Comparison of ENCODE assay signal across 1 cellular context in the genomic region with DNA sequence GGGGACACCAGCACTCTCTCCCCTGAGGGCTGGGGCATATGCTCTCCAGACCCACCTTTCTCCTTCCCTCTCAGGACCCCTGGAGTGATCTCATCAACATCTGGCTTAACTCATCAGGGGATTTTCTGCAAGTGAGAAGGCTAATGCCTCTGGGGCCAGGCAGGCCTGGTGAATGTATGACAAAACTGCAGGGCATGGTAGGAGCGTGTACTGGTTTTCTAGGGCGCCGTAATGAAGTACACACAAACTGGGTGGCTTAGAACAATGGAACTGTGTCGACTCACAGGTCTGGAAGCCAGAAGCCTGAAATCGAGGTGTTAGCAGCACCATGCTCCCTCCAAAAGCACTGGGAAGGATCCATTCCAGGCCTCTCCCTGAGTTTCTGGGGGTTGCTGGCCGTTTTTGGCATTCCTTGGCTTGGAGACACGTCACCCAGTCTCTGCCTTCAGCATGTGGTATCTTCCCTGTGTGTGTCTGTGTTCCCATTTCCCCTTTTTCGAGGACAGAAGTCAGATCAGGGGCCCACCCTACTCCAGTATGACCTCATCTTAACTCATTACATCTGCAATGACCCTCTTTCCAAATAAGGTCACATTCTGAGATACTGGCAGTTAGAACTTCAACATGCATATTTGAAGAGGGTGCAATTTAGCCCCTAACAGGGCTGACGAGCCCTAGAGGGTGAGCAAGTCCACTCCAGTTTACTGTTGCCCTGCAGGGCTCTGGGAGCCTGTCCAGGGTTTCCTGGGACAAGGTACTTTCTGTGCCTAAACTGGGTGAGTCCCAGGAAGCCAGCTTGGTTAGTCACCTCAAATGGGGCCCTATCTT.
TF ChIP-seq lines count a peak whose summit lies in the region.

No MANE protein-coding gene starts in this region.

TF ChIP-seq in K562, 482 proteins besides CTCF, POLR2A, EP300 and RAD21 (continued from another document and continues in another):
- TF ChIP-seq, protein P1, sequence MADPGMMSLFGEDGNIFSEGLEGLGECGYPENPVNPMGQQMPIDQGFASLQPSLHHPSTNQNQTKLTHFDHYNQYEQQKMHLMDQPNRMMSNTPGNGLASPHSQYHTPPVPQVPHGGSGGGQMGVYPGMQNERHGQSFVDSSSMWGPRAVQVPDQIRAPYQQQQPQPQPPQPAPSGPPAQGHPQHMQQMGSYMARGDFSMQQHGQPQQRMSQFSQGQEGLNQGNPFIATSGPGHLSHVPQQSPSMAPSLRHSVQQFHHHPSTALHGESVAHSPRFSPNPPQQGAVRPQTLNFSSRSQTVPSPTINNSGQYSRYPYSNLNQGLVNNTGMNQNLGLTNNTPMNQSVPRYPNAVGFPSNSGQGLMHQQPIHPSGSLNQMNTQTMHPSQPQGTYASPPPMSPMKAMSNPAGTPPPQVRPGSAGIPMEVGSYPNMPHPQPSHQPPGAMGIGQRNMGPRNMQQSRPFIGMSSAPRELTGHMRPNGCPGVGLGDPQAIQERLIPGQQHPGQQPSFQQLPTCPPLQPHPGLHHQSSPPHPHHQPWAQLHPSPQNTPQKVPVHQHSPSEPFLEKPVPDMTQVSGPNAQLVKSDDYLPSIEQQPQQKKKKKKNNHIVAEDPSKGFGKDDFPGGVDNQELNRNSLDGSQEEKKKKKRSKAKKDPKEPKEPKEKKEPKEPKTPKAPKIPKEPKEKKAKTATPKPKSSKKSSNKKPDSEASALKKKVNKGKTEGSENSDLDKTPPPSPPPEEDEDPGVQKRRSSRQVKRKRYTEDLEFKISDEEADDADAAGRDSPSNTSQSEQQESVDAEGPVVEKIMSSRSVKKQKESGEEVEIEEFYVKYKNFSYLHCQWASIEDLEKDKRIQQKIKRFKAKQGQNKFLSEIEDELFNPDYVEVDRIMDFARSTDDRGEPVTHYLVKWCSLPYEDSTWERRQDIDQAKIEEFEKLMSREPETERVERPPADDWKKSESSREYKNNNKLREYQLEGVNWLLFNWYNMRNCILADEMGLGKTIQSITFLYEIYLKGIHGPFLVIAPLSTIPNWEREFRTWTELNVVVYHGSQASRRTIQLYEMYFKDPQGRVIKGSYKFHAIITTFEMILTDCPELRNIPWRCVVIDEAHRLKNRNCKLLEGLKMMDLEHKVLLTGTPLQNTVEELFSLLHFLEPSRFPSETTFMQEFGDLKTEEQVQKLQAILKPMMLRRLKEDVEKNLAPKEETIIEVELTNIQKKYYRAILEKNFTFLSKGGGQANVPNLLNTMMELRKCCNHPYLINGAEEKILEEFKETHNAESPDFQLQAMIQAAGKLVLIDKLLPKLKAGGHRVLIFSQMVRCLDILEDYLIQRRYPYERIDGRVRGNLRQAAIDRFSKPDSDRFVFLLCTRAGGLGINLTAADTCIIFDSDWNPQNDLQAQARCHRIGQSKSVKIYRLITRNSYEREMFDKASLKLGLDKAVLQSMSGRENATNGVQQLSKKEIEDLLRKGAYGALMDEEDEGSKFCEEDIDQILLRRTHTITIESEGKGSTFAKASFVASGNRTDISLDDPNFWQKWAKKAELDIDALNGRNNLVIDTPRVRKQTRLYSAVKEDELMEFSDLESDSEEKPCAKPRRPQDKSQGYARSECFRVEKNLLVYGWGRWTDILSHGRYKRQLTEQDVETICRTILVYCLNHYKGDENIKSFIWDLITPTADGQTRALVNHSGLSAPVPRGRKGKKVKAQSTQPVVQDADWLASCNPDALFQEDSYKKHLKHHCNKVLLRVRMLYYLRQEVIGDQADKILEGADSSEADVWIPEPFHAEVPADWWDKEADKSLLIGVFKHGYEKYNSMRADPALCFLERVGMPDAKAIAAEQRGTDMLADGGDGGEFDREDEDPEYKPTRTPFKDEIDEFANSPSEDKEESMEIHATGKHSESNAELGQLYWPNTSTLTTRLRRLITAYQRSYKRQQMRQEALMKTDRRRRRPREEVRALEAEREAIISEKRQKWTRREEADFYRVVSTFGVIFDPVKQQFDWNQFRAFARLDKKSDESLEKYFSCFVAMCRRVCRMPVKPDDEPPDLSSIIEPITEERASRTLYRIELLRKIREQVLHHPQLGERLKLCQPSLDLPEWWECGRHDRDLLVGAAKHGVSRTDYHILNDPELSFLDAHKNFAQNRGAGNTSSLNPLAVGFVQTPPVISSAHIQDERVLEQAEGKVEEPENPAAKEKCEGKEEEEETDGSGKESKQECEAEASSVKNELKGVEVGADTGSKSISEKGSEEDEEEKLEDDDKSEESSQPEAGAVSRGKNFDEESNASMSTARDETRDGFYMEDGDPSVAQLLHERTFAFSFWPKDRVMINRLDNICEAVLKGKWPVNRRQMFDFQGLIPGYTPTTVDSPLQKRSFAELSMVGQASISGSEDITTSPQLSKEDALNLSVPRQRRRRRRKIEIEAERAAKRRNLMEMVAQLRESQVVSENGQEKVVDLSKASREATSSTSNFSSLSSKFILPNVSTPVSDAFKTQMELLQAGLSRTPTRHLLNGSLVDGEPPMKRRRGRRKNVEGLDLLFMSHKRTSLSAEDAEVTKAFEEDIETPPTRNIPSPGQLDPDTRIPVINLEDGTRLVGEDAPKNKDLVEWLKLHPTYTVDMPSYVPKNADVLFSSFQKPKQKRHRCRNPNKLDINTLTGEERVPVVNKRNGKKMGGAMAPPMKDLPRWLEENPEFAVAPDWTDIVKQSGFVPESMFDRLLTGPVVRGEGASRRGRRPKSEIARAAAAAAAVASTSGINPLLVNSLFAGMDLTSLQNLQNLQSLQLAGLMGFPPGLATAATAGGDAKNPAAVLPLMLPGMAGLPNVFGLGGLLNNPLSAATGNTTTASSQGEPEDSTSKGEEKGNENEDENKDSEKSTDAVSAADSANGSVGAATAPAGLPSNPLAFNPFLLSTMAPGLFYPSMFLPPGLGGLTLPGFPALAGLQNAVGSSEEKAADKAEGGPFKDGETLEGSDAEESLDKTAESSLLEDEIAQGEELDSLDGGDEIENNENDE (IDR thresholded peaks at IDR 0.05; ENCODE audit: low read depth, low read length): no peak
- TF ChIP-seq XRCC3 (IDR thresholded peaks at IDR 0.05) (no peak), TAF15 (IDR thresholded peaks at IDR 0.05; ENCODE audit: low read depth, low read length) (no peak), TCF7 (IDR thresholded peaks at IDR 0.05; ENCODE audit: borderline replicate concordance) (no peak), SP1 (CRISPR knock-in tag; IDR thresholded peaks at IDR 0.05) (peak; percentile 33; the same call in 1 of the 2 replicates), ARID2 (IDR thresholded peaks at IDR 0.05) (no peak), TAL1 (IDR thresholded peaks at IDR 0.05) (no peak), MIER1 (IDR thresholded peaks at IDR 0.05; ENCODE audit: low read depth) (no peak), L3MBTL2 (IDR thresholded peaks at IDR 0.05) (peak; percentile 96), ZKSCAN8 (CRISPR knock-in tag; IDR thresholded peaks at IDR 0.05) (peak; percentile 52), CCAR2 (IDR thresholded peaks at IDR 0.05; ENCODE audit: low read depth, low read length) (no peak), RFX1 (IDR thresholded peaks at IDR 0.05) (no peak), ELF4 (CRISPR knock-in tag; IDR thresholded peaks at IDR 0.05) (peak; percentile 56; the same call in 1 of the 2 replicates), NCOA1 (IDR thresholded peaks at IDR 0.05; ENCODE audit: low read depth) (peak; percentile 53; the same call in 1 of the 2 replicates), EWSR1 (IDR thresholded peaks at IDR 0.05; ENCODE audit: borderline replicate concordance, low read depth, partially characterized antibody) (no peak), ZSCAN29 (IDR thresholded peaks at IDR 0.05) (no peak), ESRRA (IDR thresholded peaks at IDR 0.05; ENCODE audit: borderline replicate concordance, low read depth) (0 out of 2 replicates have a peak, but pooled peaks have one; percentile 29), DDX20 (tag; IDR thresholded peaks at IDR 0.05; ENCODE audit: low read depth) (no peak), MAZ (CRISPR knock-in tag; conservative IDR thresholded peaks at IDR 0.05 in 1 of 2, IDR thresholded peaks at IDR 0.05 in 1 of 2) (0 out of 4 replicates have a peak, but pooled peaks of 1 of the 2 experiments have one; percentile 45), FOSL1 (tag; conservative IDR thresholded peaks at IDR 0.05) (peak; percentile 77), ATF1 (CRISPR knock-in tag; IDR thresholded peaks at IDR 0.05) (no peak), ATF1 (tag; IDR thresholded peaks at IDR 0.05) (peak; percentile 66)
- TF ChIP-seq, protein P2, sequence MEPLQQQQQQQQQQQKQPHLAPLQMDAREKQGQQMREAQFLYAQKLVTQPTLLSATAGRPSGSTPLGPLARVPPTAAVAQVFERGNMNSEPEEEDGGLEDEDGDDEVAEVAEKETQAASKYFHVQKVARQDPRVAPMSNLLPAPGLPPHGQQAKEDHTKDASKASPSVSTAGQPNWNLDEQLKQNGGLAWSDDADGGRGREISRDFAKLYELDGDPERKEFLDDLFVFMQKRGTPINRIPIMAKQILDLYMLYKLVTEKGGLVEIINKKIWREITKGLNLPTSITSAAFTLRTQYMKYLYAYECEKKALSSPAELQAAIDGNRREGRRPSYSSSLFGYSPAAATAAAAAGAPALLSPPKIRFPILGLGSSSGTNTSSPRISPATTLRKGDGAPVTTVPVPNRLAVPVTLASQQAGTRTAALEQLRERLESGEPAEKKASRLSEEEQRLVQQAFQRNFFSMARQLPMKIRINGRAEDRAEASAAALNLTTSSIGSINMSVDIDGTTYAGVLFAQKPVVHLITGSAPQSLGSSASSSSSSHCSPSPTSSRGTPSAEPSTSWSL (CRISPR knock-in tag; IDR thresholded peaks at IDR 0.05; ENCODE audit: borderline replicate concordance): no peak
- TF ChIP-seq, protein P3, sequence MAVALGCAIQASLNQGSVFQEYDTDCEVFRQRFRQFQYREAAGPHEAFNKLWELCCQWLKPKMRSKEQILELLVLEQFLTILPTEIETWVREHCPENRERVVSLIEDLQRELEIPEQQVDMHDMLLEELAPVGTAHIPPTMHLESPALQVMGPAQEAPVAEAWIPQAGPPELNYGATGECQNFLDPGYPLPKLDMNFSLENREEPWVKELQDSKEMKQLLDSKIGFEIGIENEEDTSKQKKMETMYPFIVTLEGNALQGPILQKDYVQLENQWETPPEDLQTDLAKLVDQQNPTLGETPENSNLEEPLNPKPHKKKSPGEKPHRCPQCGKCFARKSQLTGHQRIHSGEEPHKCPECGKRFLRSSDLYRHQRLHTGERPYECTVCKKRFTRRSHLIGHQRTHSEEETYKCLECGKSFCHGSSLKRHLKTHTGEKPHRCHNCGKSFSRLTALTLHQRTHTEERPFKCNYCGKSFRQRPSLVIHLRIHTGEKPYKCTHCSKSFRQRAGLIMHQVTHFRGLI (CRISPR knock-in tag; IDR thresholded peaks at IDR 0.05): 0 out of 2 replicates have a peak, but pooled peaks have one; percentile 32
- TF ChIP-seq, protein P4, sequence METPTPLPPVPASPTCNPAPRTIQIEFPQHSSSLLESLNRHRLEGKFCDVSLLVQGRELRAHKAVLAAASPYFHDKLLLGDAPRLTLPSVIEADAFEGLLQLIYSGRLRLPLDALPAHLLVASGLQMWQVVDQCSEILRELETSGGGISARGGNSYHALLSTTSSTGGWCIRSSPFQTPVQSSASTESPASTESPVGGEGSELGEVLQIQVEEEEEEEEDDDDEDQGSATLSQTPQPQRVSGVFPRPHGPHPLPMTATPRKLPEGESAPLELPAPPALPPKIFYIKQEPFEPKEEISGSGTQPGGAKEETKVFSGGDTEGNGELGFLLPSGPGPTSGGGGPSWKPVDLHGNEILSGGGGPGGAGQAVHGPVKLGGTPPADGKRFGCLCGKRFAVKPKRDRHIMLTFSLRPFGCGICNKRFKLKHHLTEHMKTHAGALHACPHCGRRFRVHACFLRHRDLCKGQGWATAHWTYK (CRISPR knock-in tag; IDR thresholded peaks at IDR 0.05): 0 out of 2 replicates have a peak, but pooled peaks have one; percentile 25
- TF ChIP-seq, protein P5, sequence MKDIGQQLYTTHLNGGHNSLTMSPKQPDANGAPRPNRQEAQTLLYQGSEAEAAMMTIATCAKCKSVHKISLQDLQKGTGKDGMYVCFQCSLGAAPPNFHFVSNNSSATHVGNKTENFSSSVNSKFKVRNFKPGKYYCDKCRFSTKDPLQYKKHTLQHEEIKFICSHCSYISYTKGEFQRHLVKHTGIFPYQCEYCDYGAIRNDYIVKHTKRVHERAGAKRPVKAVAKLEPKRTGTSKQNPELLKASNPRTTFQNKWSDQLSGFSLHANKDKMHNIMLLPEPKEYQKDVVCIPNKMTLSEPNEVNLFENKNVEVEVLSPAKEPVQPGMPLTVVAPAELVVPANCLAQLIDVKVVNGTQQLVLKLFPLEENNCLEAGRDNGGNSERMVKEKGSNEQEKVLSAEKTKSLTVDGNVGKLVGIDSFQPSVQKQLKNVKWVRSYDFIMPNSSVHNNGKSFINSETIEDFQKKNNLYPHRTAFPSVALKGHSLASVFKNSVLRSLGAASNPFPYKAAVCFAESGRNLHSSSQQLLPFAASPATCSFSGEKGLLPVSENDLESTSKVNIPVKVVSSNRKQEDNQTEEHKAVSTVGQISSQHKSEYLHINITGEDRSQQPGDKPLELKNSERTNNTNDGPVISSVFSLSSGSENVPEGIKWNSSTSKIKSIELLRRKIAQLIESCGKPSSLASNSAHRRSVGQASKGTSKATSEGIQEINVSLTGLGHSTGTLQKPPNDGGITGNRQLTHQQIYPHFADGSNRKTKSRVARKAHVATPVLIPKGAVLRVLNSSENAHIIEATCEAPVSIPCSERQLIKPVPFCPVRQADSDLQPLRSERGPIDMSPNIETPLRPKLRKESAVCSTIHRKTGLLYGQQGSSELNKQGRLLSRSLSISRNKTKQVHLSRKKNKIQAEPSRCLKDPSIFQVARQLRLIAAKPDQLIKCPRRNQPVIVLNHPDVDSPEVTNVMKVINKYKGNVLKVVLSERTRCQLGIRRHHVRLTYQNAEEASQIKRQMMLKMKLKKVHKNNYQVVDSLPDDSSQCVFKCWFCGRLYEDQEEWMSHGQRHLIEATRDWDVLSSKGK (CRISPR knock-in tag; IDR thresholded peaks at IDR 0.05): no peak
- TF ChIP-seq, protein P6, sequence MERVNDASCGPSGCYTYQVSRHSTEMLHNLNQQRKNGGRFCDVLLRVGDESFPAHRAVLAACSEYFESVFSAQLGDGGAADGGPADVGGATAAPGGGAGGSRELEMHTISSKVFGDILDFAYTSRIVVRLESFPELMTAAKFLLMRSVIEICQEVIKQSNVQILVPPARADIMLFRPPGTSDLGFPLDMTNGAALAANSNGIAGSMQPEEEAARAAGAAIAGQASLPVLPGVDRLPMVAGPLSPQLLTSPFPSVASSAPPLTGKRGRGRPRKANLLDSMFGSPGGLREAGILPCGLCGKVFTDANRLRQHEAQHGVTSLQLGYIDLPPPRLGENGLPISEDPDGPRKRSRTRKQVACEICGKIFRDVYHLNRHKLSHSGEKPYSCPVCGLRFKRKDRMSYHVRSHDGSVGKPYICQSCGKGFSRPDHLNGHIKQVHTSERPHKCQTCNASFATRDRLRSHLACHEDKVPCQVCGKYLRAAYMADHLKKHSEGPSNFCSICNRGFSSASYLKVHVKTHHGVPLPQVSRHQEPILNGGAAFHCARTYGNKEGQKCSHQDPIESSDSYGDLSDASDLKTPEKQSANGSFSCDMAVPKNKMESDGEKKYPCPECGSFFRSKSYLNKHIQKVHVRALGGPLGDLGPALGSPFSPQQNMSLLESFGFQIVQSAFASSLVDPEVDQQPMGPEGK (CRISPR knock-in tag; IDR thresholded peaks at IDR 0.05; ENCODE audit: borderline replicate concordance): no peak
- TF ChIP-seq, protein P7, sequence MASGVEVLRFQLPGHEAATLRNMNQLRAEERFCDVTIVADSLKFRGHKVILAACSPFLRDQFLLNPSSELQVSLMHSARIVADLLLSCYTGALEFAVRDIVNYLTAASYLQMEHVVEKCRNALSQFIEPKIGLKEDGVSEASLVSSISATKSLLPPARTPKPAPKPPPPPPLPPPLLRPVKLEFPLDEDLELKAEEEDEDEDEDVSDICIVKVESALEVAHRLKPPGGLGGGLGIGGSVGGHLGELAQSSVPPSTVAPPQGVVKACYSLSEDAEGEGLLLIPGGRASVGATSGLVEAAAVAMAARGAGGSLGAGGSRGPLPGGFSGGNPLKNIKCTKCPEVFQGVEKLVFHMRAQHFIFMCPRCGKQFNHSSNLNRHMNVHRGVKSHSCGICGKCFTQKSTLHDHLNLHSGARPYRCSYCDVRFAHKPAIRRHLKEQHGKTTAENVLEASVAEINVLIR (CRISPR knock-in tag; IDR thresholded peaks at IDR 0.05): no peak
